Comparison of ENCODE assay signal across 8 cellular contexts in the genomic region with DNA sequence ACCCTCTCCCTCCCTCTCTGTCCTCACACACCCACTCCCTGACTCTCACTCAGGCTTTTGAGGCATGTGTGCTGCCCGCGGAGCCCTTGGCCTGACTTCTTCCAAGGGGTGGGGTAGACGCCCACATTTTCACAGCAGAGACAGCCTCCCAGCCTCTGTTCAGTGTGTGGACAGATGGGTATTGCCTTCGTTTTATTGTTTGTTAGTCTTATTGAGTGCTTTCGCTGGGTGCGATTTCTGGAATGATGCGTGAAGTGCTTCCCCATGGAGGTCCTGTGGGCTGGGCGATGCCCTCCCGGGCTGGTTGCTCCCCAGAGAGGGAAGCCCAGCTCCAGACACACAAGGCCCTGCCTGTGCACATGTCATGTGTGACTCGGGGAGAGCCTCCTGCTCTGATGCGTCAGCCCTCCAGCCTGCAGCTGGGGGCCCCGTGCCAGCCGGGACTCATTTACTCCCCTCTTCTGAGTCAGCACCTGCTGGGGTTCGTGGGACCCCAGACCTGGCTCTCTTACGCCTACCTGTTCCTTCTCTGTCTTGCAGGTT. TPM values are rescaled to one million over a fixed set of nuclear protein-coding genes. Genes with fewer than 3 reads are reported as not detected.
DNase-seq lines count a peak whose midpoint lies in the region; ATAC-seq and TF ChIP-seq lines count a peak whose summit lies in the region.

No MANE protein-coding gene starts in this region.

- peaks cover 21% of the 10 kb centered on the region for H3K4me1 Mint-ChIP-seq in glutamatergic neuron (ENCODE audit: low read depth, unreplicated experiment)

- no peak for TF ChIP-seq CTCF in glutamatergic neuron (IDR thresholded peaks at IDR 0.05; ENCODE audit: partially characterized antibody, unreplicated experiment)

- peaks cover 5% of the 10 kb centered on the region for H3K27me3 Mint-ChIP-seq in glutamatergic neuron (ENCODE audit: unreplicated experiment)

- no peak overlapping the region for H3K4me3 Mint-ChIP-seq in glutamatergic neuron (ENCODE audit: unreplicated experiment)

- H3K9me3 Mint-ChIP-seq in glutamatergic neuron (ENCODE audit: unreplicated experiment) = peaks cover 9% of the 10 kb centered on the region

- peak overlapping the region; percentile 24 for H3K27ac Mint-ChIP-seq in glutamatergic neuron (ENCODE audit: unreplicated experiment)

- DNase-seq in DMS53 (lab: John Stamatoyannopoulos, UW) (peak; percentile 32), DMS53 treated with DMSO at 0.1 percent for 48 hours (lab: John Stamatoyannopoulos, UW; ENCODE audit: unreplicated experiment) (no peak), glutamatergic neuron (no peak), substantia nigra (lab: John Stamatoyannopoulos, UW) (peak in 4 of 49 donors; percentile 33 to 56 (median 42))
- peak; percentile 40 for DNase-seq in activated T-helper 9 cell treated with anti-CD3 and anti-CD28 coated beads, Interleukin-2, amount 50 U/mL, for 16 hours (ENCODE audit: low read depth)

- H3K27ac ChIP-seq in substantia nigra (ENCODE audit: low read depth, low read length, poor library complexity, severe bottlenecking) = peak overlapping the region; percentile 30

- no peaks in the 10 kb centered on the region for H3K36me3 Mint-ChIP-seq in glutamatergic neuron (ENCODE audit: unreplicated experiment)

- ATAC-seq in GM21515 (IDR thresholded peaks at IDR 0.05; ENCODE audit: unreplicated experiment) (no peak), HG02759 (IDR thresholded peaks at IDR 0.05; ENCODE audit: unreplicated experiment) (no peak), HG03460 (IDR thresholded peaks at IDR 0.05; ENCODE audit: unreplicated experiment) (no peak)

RNA-seq across cellular contexts. Expression of a gene that starts 14.7 kb away (rescaled TPM):
- 63.8 TPM for total RNA-seq in glutamatergic neuron (ENCODE audit: unreplicated experiment)

RNA-seq across cellular contexts. Expression of a gene that starts 42.5 kb away (rescaled TPM):
- total RNA-seq in glutamatergic neuron (ENCODE audit: unreplicated experiment) = 32.7 TPM

RNA-seq across cellular contexts. Expression of a gene that starts 55.8 kb away (rescaled TPM):
- total RNA-seq in glutamatergic neuron (ENCODE audit: unreplicated experiment) = 26.2 TPM

Comparison
In these comparisons a context has a peak if more than half of its experiments do, and no peak if none do; other contexts are left out.
1. DNase-seq: peak in DMS53 (single experiment) and activated T-helper 9 cell treated with anti-CD3 and anti-CD28 coated beads, Interleukin-2, amount 50 U/mL, for 16 hours (single experiment); none in DMS53 treated with DMSO at 0.1 percent for 48 hours (single experiment) and glutamatergic neuron (single experiment).